ENCODE assay signal across 9 cellular contexts in the genomic region with DNA sequence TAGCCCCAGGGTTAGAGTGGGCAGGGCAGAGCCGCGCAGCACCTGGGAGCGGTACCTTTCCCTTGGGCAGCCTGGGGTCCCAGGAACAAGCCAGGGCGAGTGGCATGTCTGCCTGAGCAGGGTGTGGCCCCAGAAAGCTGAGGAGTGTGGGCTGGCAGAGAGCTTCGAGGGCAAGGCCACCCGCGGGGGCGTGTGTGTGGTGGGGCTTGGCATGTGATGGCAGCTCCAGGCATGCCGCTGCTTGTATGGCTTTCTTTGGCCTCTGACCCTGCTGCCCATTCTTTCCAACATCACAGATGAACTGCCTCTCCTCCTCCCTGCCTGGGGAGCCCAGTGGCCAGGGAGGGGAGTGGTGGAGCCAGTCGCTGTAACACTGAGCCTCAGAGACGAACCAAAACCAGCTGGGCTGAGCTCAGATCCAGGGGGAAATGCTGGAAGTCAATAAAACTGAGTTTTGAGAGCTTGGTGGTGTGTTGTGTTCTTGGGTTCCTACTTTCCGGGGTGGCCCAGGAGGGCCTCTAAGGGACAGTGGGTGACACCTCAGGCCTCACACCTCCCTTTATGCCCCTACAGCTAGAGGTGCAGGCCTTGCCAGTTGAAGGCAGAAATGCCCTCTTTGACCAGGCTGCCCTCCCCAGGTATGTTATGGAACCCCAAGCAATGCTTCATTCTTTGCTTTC. TPM values are rescaled to one million over a fixed set of nuclear protein-coding genes. Genes with fewer than 3 reads are reported as not detected.
DNase-seq lines count a peak whose midpoint lies in the region; ATAC-seq and TF ChIP-seq lines count a peak whose summit lies in the region.
"Had no signal": no experiment of that assay in that cellular context is flagged by ENCODE, and none has a peak within 500 bp of the region (broad histone marks: within the 10 kb centered on the region; RNA-seq: fewer than 3 reads in every experiment).

No MANE protein-coding gene starts in this region.

- H3K9me3 Mint-ChIP-seq in GM23338: no peaks in the 10 kb centered on the region
- H3K9me3 Mint-ChIP-seq in activated T-helper 1 cell treated with anti-CD3 and anti-CD28 coated beads, Interleukin-12 subunit alpha, Interleukin-12 subunit beta, Interleukin-2, Interleukin-4 antibody, amounts not matched to agents 30 ng/mL and 10 ng/mL and 1 ng/mL, durations not matched to agents 14 hours and 24 hours and 36 hours: no peaks in the 10 kb centered on the region
- H3K9me3 Mint-ChIP-seq in stimulated activated memory B cell treated with anti-CD40 and anti-IgM and Interleukin-4, amounts not matched to agents 10 μg/mL and 1 μg/mL and 100 μg/mL, for 72 hours: no peaks in the 10 kb centered on the region

- H3K27me3 ChIP-seq in GM23338 (ENCODE audit: insufficient read depth): no peaks in the 10 kb centered on the region

- peak overlapping the region; percentile 43 for H3K4me3 ChIP-seq in GM23338

- 0 out of 4 replicates have a peak, but pooled peaks of 1 of the 2 experiments have one; percentile 23 for TF ChIP-seq CTCF in GM23338 (conservative IDR thresholded peaks at IDR 0.05; ENCODE audit: low read depth in 2 of 2)

- peak overlapping the region; percentile 28 for H3K4me3 Mint-ChIP-seq in GM23338
- H3K4me3 Mint-ChIP-seq in activated T-helper 1 cell treated with anti-CD3 and anti-CD28 coated beads, Interleukin-12 subunit alpha, Interleukin-12 subunit beta, Interleukin-2, Interleukin-4 antibody, amounts not matched to agents 30 ng/mL and 10 ng/mL and 1 ng/mL, durations not matched to agents 14 hours and 24 hours and 36 hours: no peak overlapping the region
- H3K4me3 Mint-ChIP-seq in stimulated activated memory B cell treated with anti-CD40 and anti-IgM and Interleukin-4, amounts not matched to agents 10 μg/mL and 1 μg/mL and 100 μg/mL, for 72 hours: no peak overlapping the region

- H3F3A ChIP-seq in GM23338 (replicated peaks; ENCODE audit: low read depth): no peaks in the 10 kb centered on the region

- H3K36me3 Mint-ChIP-seq in GM23338 (ENCODE audit: low read depth): peaks cover 4% of the 10 kb centered on the region; the same call in 2 of the 3 replicates
- H3K36me3 Mint-ChIP-seq in activated T-helper 1 cell treated with anti-CD3 and anti-CD28 coated beads, Interleukin-12 subunit alpha, Interleukin-12 subunit beta, Interleukin-2, Interleukin-4 antibody, amounts not matched to agents 30 ng/mL and 10 ng/mL and 1 ng/mL, durations not matched to agents 14 hours and 24 hours and 36 hours (ENCODE audit: low read depth): peaks cover 22% of the 10 kb centered on the region
- peaks cover 27% of the 10 kb centered on the region for H3K36me3 Mint-ChIP-seq in stimulated activated memory B cell treated with anti-CD40 and anti-IgM and Interleukin-4, amounts not matched to agents 10 μg/mL and 1 μg/mL and 100 μg/mL, for 72 hours

- H4K20me1 ChIP-seq in GM23338 (replicated peaks; ENCODE audit: insufficient read depth): no peaks in the 10 kb centered on the region; the same call in 1 of the 2 replicates

- DNase-seq in GM23338 (ENCODE audit: low spot score) (peak; percentile 37), head of caudate nucleus (peak in 31 of 42 donors; percentile 26 to 79 (median 60)), SKM-1 treated with dmso at 0.1 percent for 144 hours (lab: John Stamatoyannopoulos, UW; ENCODE audit: unreplicated experiment) (no peak), DMS53 (lab: John Stamatoyannopoulos, UW) (no peak)
- no peak for DNase-seq in activated T-helper 1 cell treated with anti-CD3 and anti-CD28 coated beads, Interleukin-12 subunit alpha, Interleukin-12 subunit beta, Interleukin-2, Interleukin-4 antibody, amounts not matched to agents 30 ng/mL and 10 ng/mL and 1 ng/mL, durations not matched to agents 14 hours and 24 hours and 36 hours (ENCODE audit: low spot score)
- no peak for DNase-seq in effector CD8-positive, alpha-beta T cell (lab: John Stamatoyannopoulos, UW)
- DNase-seq: amniotic stem cell, NCI-H1105 had no signal

- peaks cover 12% of the 10 kb centered on the region for H3K4me1 Mint-ChIP-seq in GM23338
- H3K4me1 Mint-ChIP-seq in activated T-helper 1 cell treated with anti-CD3 and anti-CD28 coated beads, Interleukin-12 subunit alpha, Interleukin-12 subunit beta, Interleukin-2, Interleukin-4 antibody, amounts not matched to agents 30 ng/mL and 10 ng/mL and 1 ng/mL, durations not matched to agents 14 hours and 24 hours and 36 hours (ENCODE audit: low read depth): peaks cover 2% of the 10 kb centered on the region
- peaks cover 25% of the 10 kb centered on the region for H3K4me1 Mint-ChIP-seq in stimulated activated memory B cell treated with anti-CD40 and anti-IgM and Interleukin-4, amounts not matched to agents 10 μg/mL and 1 μg/mL and 100 μg/mL, for 72 hours

- H2AFZ ChIP-seq in GM23338: no peak overlapping the region

- no peak overlapping the region for H3K27ac ChIP-seq in GM23338 (ENCODE audit: low read depth)

- H3K9me2 ChIP-seq in GM23338 (ENCODE audit: insufficient read depth): no peaks in the 10 kb centered on the region

- H3K27ac Mint-ChIP-seq in GM23338: peak overlapping the region; percentile 19
- peak overlapping the region; percentile 63 for H3K27ac Mint-ChIP-seq in activated T-helper 1 cell treated with anti-CD3 and anti-CD28 coated beads, Interleukin-12 subunit alpha, Interleukin-12 subunit beta, Interleukin-2, Interleukin-4 antibody, amounts not matched to agents 30 ng/mL and 10 ng/mL and 1 ng/mL, durations not matched to agents 14 hours and 24 hours and 36 hours
- H3K27ac Mint-ChIP-seq in stimulated activated memory B cell treated with anti-CD40 and anti-IgM and Interleukin-4, amounts not matched to agents 10 μg/mL and 1 μg/mL and 100 μg/mL, for 72 hours: peak overlapping the region; percentile 43

- H3K36me3 ChIP-seq in GM23338 (ENCODE audit: insufficient read depth): no peaks in the 10 kb centered on the region; the same call in 1 of the 2 replicates

- H3K79me2 ChIP-seq in GM23338 (replicated peaks; ENCODE audit: insufficient read depth): no peaks in the 10 kb centered on the region

- ATAC-seq in GM23338: peak; percentile 27
- no peak for ATAC-seq in stimulated activated memory B cell treated with anti-CD40 and anti-IgM and Interleukin-4, amounts not matched to agents 10 μg/mL and 1 μg/mL and 100 μg/mL, for 72 hours

- peaks cover 4% of the 10 kb centered on the region; the same call in 1 of the 2 replicates for H3K4me1 ChIP-seq in GM23338 (ENCODE audit: insufficient read depth)

- peaks cover 4% of the 10 kb centered on the region for H3K27me3 Mint-ChIP-seq in GM23338 (ENCODE audit: insufficient read depth, low read depth, poor library complexity)
- peaks cover 9% of the 10 kb centered on the region for H3K27me3 Mint-ChIP-seq in activated T-helper 1 cell treated with anti-CD3 and anti-CD28 coated beads, Interleukin-12 subunit alpha, Interleukin-12 subunit beta, Interleukin-2, Interleukin-4 antibody, amounts not matched to agents 30 ng/mL and 10 ng/mL and 1 ng/mL, durations not matched to agents 14 hours and 24 hours and 36 hours (ENCODE audit: insufficient read depth)
- no peaks in the 10 kb centered on the region for H3K27me3 Mint-ChIP-seq in stimulated activated memory B cell treated with anti-CD40 and anti-IgM and Interleukin-4, amounts not matched to agents 10 μg/mL and 1 μg/mL and 100 μg/mL, for 72 hours

- intact Hi-C loops in activated T-helper 1 cell treated with anti-CD3 and anti-CD28 coated beads, Interleukin-12 subunit alpha, Interleukin-12 subunit beta, Interleukin-2, Interleukin-4 antibody, amounts not matched to agents 30 ng/mL and 10 ng/mL and 1 ng/mL, durations not matched to agents 14 hours and 24 hours and 36 hours (cut with micrococcal nuclease): no loop called here
- intact Hi-C loops in head of caudate nucleus (cut with DNase I): no loop called here

- H3K4me2 ChIP-seq in GM23338: peak overlapping the region; percentile 75

TF ChIP-seq in GM23338, 12 proteins besides CTCF, POLR2A, EP300 and RAD21 (continues in another document):
- no peak for TF ChIP-seq JUNB (IDR thresholded peaks at IDR 0.05; ENCODE audit: unreplicated experiment)
- no peak for TF ChIP-seq ZNF331 (CRISPR knock-in tag; IDR thresholded peaks at IDR 0.05; ENCODE audit: low read depth)
- no peak for TF ChIP-seq POLR2AphosphoS5 (IDR thresholded peaks at IDR 0.05; ENCODE audit: low read depth)

RNA-seq across cellular contexts. Expression of gene DNAJB2, which starts 7.4 kb away (rescaled TPM):
- 25.5 and 25.9 TPM in 2 replicates for total RNA-seq in GM23338 (2014; rRNA removed; shearing (Covaris generic))
- 6.4 and 9.0 TPM in 2 replicates for polyA plus RNA-seq in GM23338 (2016; fragmentation: Nextera tagmentation; extraction: Ambion mirVana)
- 40.8 and 45.3 TPM in 2 replicates for total RNA-seq in activated T-helper 1 cell treated with anti-CD3 and anti-CD28 coated beads, Interleukin-12 subunit alpha, Interleukin-12 subunit beta, Interleukin-2, Interleukin-4 antibody, amounts not matched to agents 30 ng/mL and 10 ng/mL and 1 ng/mL, durations not matched to agents 14 hours and 24 hours and 36 hours

RNA-seq across cellular contexts. Expression of gene PTPRN, which starts 22.6 kb away (rescaled TPM):
- total RNA-seq in GM23338 (2014; rRNA removed; shearing (Covaris generic)): 18.8 and 22.1 TPM in 2 replicates
- polyA plus RNA-seq in GM23338 (2016; fragmentation: Nextera tagmentation; extraction: Ambion mirVana): 4.8 and 5.1 TPM in 2 replicates
- 0.23 TPM in 1 of 2 replicates, not detected in the other for total RNA-seq in activated T-helper 1 cell treated with anti-CD3 and anti-CD28 coated beads, Interleukin-12 subunit alpha, Interleukin-12 subunit beta, Interleukin-2, Interleukin-4 antibody, amounts not matched to agents 30 ng/mL and 10 ng/mL and 1 ng/mL, durations not matched to agents 14 hours and 24 hours and 36 hours

RNA-seq across cellular contexts. Expression of gene TUBA4A, which starts 32.9 kb away (rescaled TPM):
- total RNA-seq in GM23338 (2014; rRNA removed; shearing (Covaris generic)): 77.7 and 89.6 TPM in 2 replicates
- 43.3 and 44.3 TPM in 2 replicates for polyA plus RNA-seq in GM23338 (2016; fragmentation: Nextera tagmentation; extraction: Ambion mirVana)
- 211 and 217 TPM in 2 replicates for total RNA-seq in activated T-helper 1 cell treated with anti-CD3 and anti-CD28 coated beads, Interleukin-12 subunit alpha, Interleukin-12 subunit beta, Interleukin-2, Interleukin-4 antibody, amounts not matched to agents 30 ng/mL and 10 ng/mL and 1 ng/mL, durations not matched to agents 14 hours and 24 hours and 36 hours

RNA-seq across cellular contexts. Expression of gene TUBA4B, which starts 33.5 kb away (rescaled TPM):
- 0.14 TPM in 1 of 2 replicates, not detected in the other for total RNA-seq in GM23338 (2014; rRNA removed; shearing (Covaris generic))
- polyA plus RNA-seq in GM23338 (2016; fragmentation: Nextera tagmentation; extraction: Ambion mirVana): 0.17 TPM in 1 of 2 replicates, not detected in the other
- not detected in 2 replicates for total RNA-seq in activated T-helper 1 cell treated with anti-CD3 and anti-CD28 coated beads, Interleukin-12 subunit alpha, Interleukin-12 subunit beta, Interleukin-2, Interleukin-4 antibody, amounts not matched to agents 30 ng/mL and 10 ng/mL and 1 ng/mL, durations not matched to agents 14 hours and 24 hours and 36 hours

RNA-seq across cellular contexts. Expression of gene STK16, which starts 41.3 kb away (rescaled TPM):
- 12.1 and 17.0 TPM in 2 replicates for total RNA-seq in GM23338 (2014; rRNA removed; shearing (Covaris generic))
- polyA plus RNA-seq in GM23338 (2016; fragmentation: Nextera tagmentation; extraction: Ambion mirVana): 3.1 and 3.4 TPM in 2 replicates
- total RNA-seq in activated T-helper 1 cell treated with anti-CD3 and anti-CD28 coated beads, Interleukin-12 subunit alpha, Interleukin-12 subunit beta, Interleukin-2, Interleukin-4 antibody, amounts not matched to agents 30 ng/mL and 10 ng/mL and 1 ng/mL, durations not matched to agents 14 hours and 24 hours and 36 hours: 30.1 and 30.6 TPM in 2 replicates

Comparison
In these comparisons a context has a peak if more than half of its experiments do, and no peak if none do; other contexts are left out.
1. DNase-seq: peak in GM23338 (single experiment) and head of caudate nucleus (31 of 42); none in activated T-helper 1 cell treated with anti-CD3 and anti-CD28 coated beads, Interleukin-12 subunit alpha, Interleukin-12 subunit beta, Interleukin-2, Interleukin-4 antibody, amounts not matched to agents 30 ng/mL and 10 ng/mL and 1 ng/mL, durations not matched to agents 14 hours and 24 hours and 36 hours (single experiment), effector CD8-positive, alpha-beta T cell (single experiment), SKM-1 treated with dmso at 0.1 percent for 144 hours (single experiment) and DMS53 (single experiment).
2. RNA of gene PTPRN, which starts 22.6 kb away (total RNA-seq): 18.8 to 22.1 TPM in GM23338; 0.23 TPM in activated T-helper 1 cell treated with anti-CD3 and anti-CD28 coated beads, Interleukin-12 subunit alpha, Interleukin-12 subunit beta, Interleukin-2, Interleukin-4 antibody, amounts not matched to agents 30 ng/mL and 10 ng/mL and 1 ng/mL, durations not matched to agents 14 hours and 24 hours and 36 hours; every median in the first group is over 10 times any median in the second.
3. Peak in every context shown above with its lines, with median percentiles within 50 percentile points of each other: H3K27ac Mint-ChIP-seq.